In genomic region chrX:70826715-70827114, GRCh38 we compare ENCODE assay signal across 28 cellular contexts.
DNase-seq lines count a peak whose midpoint lies in the region; ATAC-seq and TF ChIP-seq lines count a peak whose summit lies in the region.
"Had no signal": no experiment of that assay in that cellular context is flagged by ENCODE, and none has a peak within 500 bp of the region (broad histone marks: within the 10 kb centered on the region; RNA-seq: fewer than 3 reads in every experiment).

No MANE protein-coding gene starts in this region.

- no peak for ATAC-seq in GM19397 (IDR thresholded peaks at IDR 0.05; ENCODE audit: unreplicated experiment)
- ATAC-seq: K562, lower lobe of right lung, psoas muscle, SK-N-SH treated with all-trans-retinoic acid at 6 μM for 48 hours had no signal

- H3K4me1 ChIP-seq in A673 (ENCODE audit: insufficient read depth, low read length, poor library complexity, severe bottlenecking) = no peaks in the 10 kb centered on the region
- H3K4me1 ChIP-seq: esophagus muscularis mucosa, lower lobe of right lung, psoas muscle, stomach, tibial nerve had no signal

- H3K9me3 Mint-ChIP-seq in osteocyte (ENCODE audit: unreplicated experiment) = peaks cover 7% of the 10 kb centered on the region
- H3K9me3 Mint-ChIP-seq: activated CD4-positive, alpha-beta T cell treated with anti-CD3 and anti-CD28 coated beads, Interleukin-2, amount 10 ng/mL, durations not matched to agents 7 days and 5 days; activated naive CD4-positive, alpha-beta T cell treated with anti-CD3 and anti-CD28 coated beads, Interleukin-2, amount 50 U/mL, for 24 hours; activated T-helper 1 cell treated with anti-CD3 and anti-CD28 coated beads, Interleukin-12 subunit alpha, Interleukin-12 subunit beta, Interleukin-2, Interleukin-4 antibody, amounts not matched to agents 30 ng/mL and 10 ng/mL and 1 ng/mL, durations not matched to agents 14 hours and 24 hours and 36 hours had no signal

- BruUV-seq in A673 (replicated peaks; lab: Mats Ljungman, UMichigan) = no TSS peak

- intact Hi-C loops in A673 (cut with micrococcal nuclease; ENCODE audit: unreplicated experiment) = no loop called here

- no peak for TF ChIP-seq CTCF in A673 (conservative IDR thresholded peaks at IDR 0.05; ENCODE audit: low read depth, low read length)
- TF ChIP-seq CTCF in osteocyte (IDR thresholded peaks at IDR 0.05) = no peak

- no peaks in the 10 kb centered on the region for H3K4me1 Mint-ChIP-seq in osteocyte (ENCODE audit: unreplicated experiment)
- H3K4me1 Mint-ChIP-seq: activated CD4-positive, alpha-beta T cell treated with anti-CD3 and anti-CD28 coated beads, Interleukin-2, amount 10 ng/mL, durations not matched to agents 7 days and 5 days; activated naive CD4-positive, alpha-beta T cell treated with anti-CD3 and anti-CD28 coated beads, Interleukin-2, amount 50 U/mL, for 24 hours; CD14-positive monocyte; endodermal cell had no signal

- H3K36me3 Mint-ChIP-seq in osteocyte (ENCODE audit: unreplicated experiment) = no peaks in the 10 kb centered on the region
- H3K36me3 Mint-ChIP-seq: activated naive CD4-positive, alpha-beta T cell treated with anti-CD3 and anti-CD28 coated beads, Interleukin-2, amount 50 U/mL, for 24 hours; CD14-positive monocyte had no signal

- DNase-seq in A673 (ENCODE audit: low spot score) (peak; percentile 37), DMS79 treated with DMSO at 0.1 percent for 48 hours (lab: John Stamatoyannopoulos, UW) (peak; percentile 64), NCI-H2171 treated with DMSO at 0.1 percent for 48 hours (lab: John Stamatoyannopoulos, UW) (peak; percentile 40), globus pallidus (ENCODE audit: low spot score) (peak; percentile 33), HuH-7 (ENCODE audit: low spot score) (no peak), osteocyte (ENCODE audit: extremely low spot score, unreplicated experiment) (no peak), AG08395 (ENCODE audit: low spot score) (no peak)
- DNase-seq: activated CD4-positive, alpha-beta T cell treated with anti-CD3 and anti-CD28 coated beads, Interleukin-2, amount 10 ng/mL, durations not matched to agents 7 days and 5 days; Calu3; cortex of kidney; endodermal cell; lower lobe of right lung; MM.1S; NCI-H187; psoas muscle; stimulated activated CD8-positive, alpha-beta memory T cell treated with anti-CD3 and anti-CD28 coated beads, Interleukin-4, amount 100 ng/mL, for 48 hours; stomach; T-helper 2 cell had no signal

- H3K27me3 ChIP-seq in A673 (replicated peaks; ENCODE audit: insufficient read depth, low read depth, low read length, poor library complexity) = no peaks in the 10 kb centered on the region
- H3K27me3 ChIP-seq: cardiac muscle cell, esophagus muscularis mucosa, neutrophil, tibial nerve had no signal

- POLR2A ChIA-PET in A673 (lab: Charles Lee; ENCODE audit: low non-redundant PET) = no interaction called here

- CTCF ChIA-PET in A673 (lab: Charles Lee) = no interaction called here

- H3K4me3 ChIP-seq in A673 (ENCODE audit: low read depth, low read length, poor library complexity, severe bottlenecking) = no peak overlapping the region
- H3K4me3 ChIP-seq: cardiac muscle cell, esophagus muscularis mucosa, K562, lower lobe of right lung, psoas muscle, stomach, tibial nerve had no signal

- H3K27ac ChIP-seq in A673 (ENCODE audit: low read depth, low read length, poor library complexity, severe bottlenecking) = no peak overlapping the region
- H3K27ac ChIP-seq: cardiac muscle cell, esophagus muscularis mucosa, lower lobe of right lung, neutrophil, psoas muscle, stomach, tibial nerve had no signal

- no peaks in the 10 kb centered on the region for H3K9me3 ChIP-seq in A673 (ENCODE audit: low read depth, low read length, poor library complexity, severe bottlenecking)
- H3K9me3 ChIP-seq: esophagus muscularis mucosa, lower lobe of right lung, neutrophil, psoas muscle, stomach, tibial nerve had no signal

- H3K27ac Mint-ChIP-seq in osteocyte (ENCODE audit: unreplicated experiment) = no peak overlapping the region
- H3K27ac Mint-ChIP-seq: activated CD4-positive, alpha-beta T cell treated with anti-CD3 and anti-CD28 coated beads, Interleukin-2, amount 10 ng/mL, durations not matched to agents 7 days and 5 days; activated naive CD4-positive, alpha-beta T cell treated with anti-CD3 and anti-CD28 coated beads, Interleukin-2, amount 50 U/mL, for 24 hours; activated T-helper 1 cell treated with anti-CD3 and anti-CD28 coated beads, Interleukin-12 subunit alpha, Interleukin-12 subunit beta, Interleukin-2, Interleukin-4 antibody, amounts not matched to agents 30 ng/mL and 10 ng/mL and 1 ng/mL, durations not matched to agents 14 hours and 24 hours and 36 hours; CD14-positive monocyte; endodermal cell had no signal

- no peaks in the 10 kb centered on the region for H3K36me3 ChIP-seq in A673 (ENCODE audit: insufficient read depth, low read length, poor library complexity, severe bottlenecking)
- H3K36me3 ChIP-seq: cardiac muscle cell, esophagus muscularis mucosa, lower lobe of right lung, neutrophil, stomach, tibial nerve had no signal

- no peaks in the 10 kb centered on the region for H3K27me3 Mint-ChIP-seq in osteocyte (ENCODE audit: unreplicated experiment)
- H3K27me3 Mint-ChIP-seq: activated naive CD4-positive, alpha-beta T cell treated with anti-CD3 and anti-CD28 coated beads, Interleukin-2, amount 50 U/mL, for 24 hours had no signal

- H3K4me3 Mint-ChIP-seq in osteocyte (ENCODE audit: unreplicated experiment) = no peak overlapping the region
- H3K4me3 Mint-ChIP-seq: activated CD4-positive, alpha-beta T cell treated with anti-CD3 and anti-CD28 coated beads, Interleukin-2, amount 10 ng/mL, durations not matched to agents 7 days and 5 days; activated naive CD4-positive, alpha-beta T cell treated with anti-CD3 and anti-CD28 coated beads, Interleukin-2, amount 50 U/mL, for 24 hours; activated T-helper 1 cell treated with anti-CD3 and anti-CD28 coated beads, Interleukin-12 subunit alpha, Interleukin-12 subunit beta, Interleukin-2, Interleukin-4 antibody, amounts not matched to agents 30 ng/mL and 10 ng/mL and 1 ng/mL, durations not matched to agents 14 hours and 24 hours and 36 hours; CD14-positive monocyte; endodermal cell had no signal

Comparison
In these comparisons a context has a peak if more than half of its experiments do, and no peak if none do; other contexts are left out.
1. DNase-seq: peak in A673 (single experiment), DMS79 treated with DMSO at 0.1 percent for 48 hours (single experiment), NCI-H2171 treated with DMSO at 0.1 percent for 48 hours (single experiment) and globus pallidus (single experiment); none in HuH-7 (single experiment), osteocyte (single experiment) and AG08395 (single experiment).